In genomic region chr14:63840981-63841380, GRCh38 we compare ENCODE assay signal across 11 cellular contexts. TPM values are rescaled to one million over a fixed set of nuclear protein-coding genes. Genes with fewer than 3 reads are reported as not detected.
DNase-seq lines count a peak whose midpoint lies in the region; ATAC-seq, FAIRE-seq and TF ChIP-seq lines count a peak whose summit lies in the region.
"Had no signal": no experiment of that assay in that cellular context is flagged by ENCODE, and none has a peak within 500 bp of the region (broad histone marks: within the 10 kb centered on the region; RNA-seq: fewer than 3 reads in every experiment).

No MANE protein-coding gene starts in this region.

- no peaks in the 10 kb centered on the region for H3K36me3 ChIP-seq in neural progenitor cell

- no peak overlapping the region for H3K27ac ChIP-seq in neural progenitor cell
- H3K27ac ChIP-seq: dorsolateral prefrontal cortex had no signal

- H3K4me1 ChIP-seq in neural progenitor cell: no peaks in the 10 kb centered on the region

- H3K4me3 ChIP-seq in neural progenitor cell: no peak overlapping the region
- H3K4me3 ChIP-seq: dorsolateral prefrontal cortex had no signal

- no peaks in the 10 kb centered on the region for H4K20me1 ChIP-seq in neural progenitor cell (ENCODE audit: low read depth)

- H3K9me3 Mint-ChIP-seq in neural progenitor cell: peaks cover 10% of the 10 kb centered on the region

- no peaks in the 10 kb centered on the region for H3K27me3 ChIP-seq in neural progenitor cell
- H3K27me3 ChIP-seq: dorsolateral prefrontal cortex had no signal

- H3K4me2 ChIP-seq in neural progenitor cell: no peak overlapping the region

- no peaks in the 10 kb centered on the region for H3K27me3 Mint-ChIP-seq in neural progenitor cell (ENCODE audit: insufficient read depth, low read depth)

- H3K36me3 Mint-ChIP-seq in neural progenitor cell: no peaks in the 10 kb centered on the region

- no peaks in the 10 kb centered on the region for H3F3A ChIP-seq in neural progenitor cell (ENCODE audit: low read depth)

- DNase-seq in CD1c-positive myeloid dendritic cell (ENCODE audit: extremely low spot score) (peak; percentile 21), RPMI8226 (peak; percentile 13), neural progenitor cell (ENCODE audit: low spot score) (peak; percentile 23), urothelium cell line (ENCODE audit: low spot score) (no peak), NCI-H446 treated with DMSO at 0.1 percent for 48 hours (lab: John Stamatoyannopoulos, UW) (no peak)
- peak; percentile 53 for DNase-seq in activated naive CD4-positive, alpha-beta T cell treated with anti-CD3 and anti-CD28 coated beads, Interleukin-2, amount 50 U/mL, for 16 hours
- DNase-seq: dorsolateral prefrontal cortex had no signal

- TF ChIP-seq CTCF in neural progenitor cell (IDR thresholded peaks at IDR 0.05): peak; percentile 17

- H2AFZ ChIP-seq in neural progenitor cell (replicated peaks): no peak overlapping the region

- H3K9ac ChIP-seq in neural progenitor cell: no peak overlapping the region

- no peak overlapping the region for H3K4me3 Mint-ChIP-seq in neural progenitor cell
- H3K4me3 Mint-ChIP-seq: neural crest cell had no signal

- no peak for FAIRE-seq in urothelium cell line (lab: Jason Lieb, UNC)
- FAIRE-seq: G401.6 had no signal

- no peaks in the 10 kb centered on the region for H3K79me2 ChIP-seq in neural progenitor cell (ENCODE audit: low read depth)

- ATAC-seq in HG02571 (IDR thresholded peaks at IDR 0.05; ENCODE audit: unreplicated experiment) (no peak), GM21447 (IDR thresholded peaks at IDR 0.05; ENCODE audit: unreplicated experiment) (no peak)

- H3K4me1 Mint-ChIP-seq in neural progenitor cell: no peaks in the 10 kb centered on the region
- H3K4me1 Mint-ChIP-seq: neural crest cell had no signal

- H3K27ac Mint-ChIP-seq in neural progenitor cell: no peak overlapping the region

- no peaks in the 10 kb centered on the region for H3K9me3 ChIP-seq in neural progenitor cell (ENCODE audit: low read depth)

RNA-seq across cellular contexts. Expression of gene SYNE2, which starts 11.8 kb away (rescaled TPM):
- total RNA-seq in neural progenitor cell (ENCODE audit: low replicate concordance): 88.1 and 105 TPM in 2 replicates

Comparison
In these comparisons a context has a peak if more than half of its experiments do, and no peak if none do; other contexts are left out.
1. DNase-seq: peak in CD1c-positive myeloid dendritic cell (single experiment), RPMI8226 (single experiment), activated naive CD4-positive, alpha-beta T cell treated with anti-CD3 and anti-CD28 coated beads, Interleukin-2, amount 50 U/mL, for 16 hours (single experiment) and neural progenitor cell (single experiment); none in urothelium cell line (single experiment) and NCI-H446 treated with DMSO at 0.1 percent for 48 hours (single experiment).